Comparison of ENCODE assay signal across 15 cellular contexts in the genomic region with DNA sequence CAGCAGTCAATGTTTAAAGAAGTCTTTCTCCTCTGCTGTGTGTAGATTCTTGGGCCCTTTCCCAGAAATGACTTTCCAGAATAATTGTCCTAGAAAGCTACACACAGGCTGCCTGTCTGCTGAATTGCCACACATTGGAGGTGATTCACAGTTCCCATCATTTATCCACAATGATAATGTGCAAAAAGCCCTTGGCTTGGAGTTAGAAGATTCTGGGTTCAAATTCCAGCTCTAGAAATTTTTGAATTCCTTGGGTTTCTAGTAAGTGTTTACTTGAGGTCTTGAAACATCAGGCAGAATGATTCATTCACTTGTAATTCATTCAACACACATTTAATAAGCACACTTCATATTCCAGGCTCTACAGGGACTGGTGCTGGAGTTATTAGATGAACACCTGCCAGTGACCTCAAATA. TPM values are rescaled to one million over a fixed set of nuclear protein-coding genes. Genes with fewer than 3 reads are reported as not detected.
DNase-seq lines count a peak whose midpoint lies in the region; ATAC-seq and TF ChIP-seq lines count a peak whose summit lies in the region.
"Had no signal": no experiment of that assay in that cellular context is flagged by ENCODE, and none has a peak within 500 bp of the region (broad histone marks: within the 10 kb centered on the region; RNA-seq: fewer than 3 reads in every experiment).

No MANE protein-coding gene starts in this region.

- H3K18ac ChIP-seq in trophoblast cell (ENCODE audit: low read length), result no peak overlapping the region

- DNase-seq in A172 (ENCODE audit: low spot score) (peak; percentile 87), SJSA1 (ENCODE audit: low read depth in 1 of 2, low spot score in 2 of 2) (peak; percentile 57 to 82), nucleus accumbens (lab: John Stamatoyannopoulos, UW) (no peak), trophoblast cell (no peak)
- DNase-seq in activated CD8-positive, alpha-beta memory T cell treated with anti-CD3 and anti-CD28 coated beads, Interleukin-2, amount 10 ng/mL, durations not matched to agents 7 days and 5 days, result no peak
- DNase-seq: activated CD8-positive, alpha-beta memory T cell treated with anti-CD3 and anti-CD28 coated beads for 24 hours; cerebellar nuclear complex; SHP77 treated with DMSO at 0.1 percent for 48 hours; small intestine had no signal

- no peak overlapping the region for H3K14ac ChIP-seq in trophoblast cell (ENCODE audit: low read length)

- no peak overlapping the region for H3K4me3 ChIP-seq in HEK293 (ENCODE audit: low read depth, low read length)
- no peak overlapping the region for H3K4me3 ChIP-seq in SJSA1
- H3K4me3 ChIP-seq in gastroesophageal sphincter, result no peak overlapping the region
- H3K4me3 ChIP-seq in trophoblast cell (ENCODE audit: low read depth, low read length), result no peak overlapping the region

- no peak overlapping the region for H3K27ac ChIP-seq in HEK293 (ENCODE audit: extremely low read depth, low read depth, low read length)
- H3K27ac ChIP-seq in SJSA1, result peak overlapping the region; percentile 47
- no peak overlapping the region for H3K27ac ChIP-seq in gastroesophageal sphincter
- no peak overlapping the region for H3K27ac ChIP-seq in trophoblast cell (ENCODE audit: low read depth, low read length)
- H3K27ac ChIP-seq: KMS-11 had no signal

- H3K36me3 ChIP-seq in HEK293 (ENCODE audit: control insufficient read depth in 2 of 2, insufficient read depth in 1 of 2, low read length in 2 of 2) (no peaks in the 10 kb centered on the region), SJSA1 (no peaks in the 10 kb centered on the region), gastroesophageal sphincter (no peaks in the 10 kb centered on the region), trophoblast cell (ENCODE audit: control insufficient read depth in 1 of 2, insufficient read depth in 2 of 2, low read length in 2 of 2) (no peaks in the 10 kb centered on the region)

- no peak overlapping the region for H3K9ac ChIP-seq in trophoblast cell (ENCODE audit: low read length)
- H3K9ac ChIP-seq: KMS-11 had no signal

- H3K23ac ChIP-seq in trophoblast cell (ENCODE audit: low read length), result no peak overlapping the region

- no peaks in the 10 kb centered on the region for H3K4me1 Mint-ChIP-seq in activated CD8-positive, alpha-beta memory T cell treated with anti-CD3 and anti-CD28 coated beads, Interleukin-2, amount 10 ng/mL, durations not matched to agents 7 days and 5 days
- H3K4me1 Mint-ChIP-seq in stimulated activated memory B cell treated with anti-CD40 and anti-IgM and Interleukin-4, amounts not matched to agents 10 μg/mL and 1 μg/mL and 100 μg/mL, for 72 hours, result no peaks in the 10 kb centered on the region
- H3K4me1 Mint-ChIP-seq: CD14-positive monocyte had no signal

- no peak overlapping the region for H3K4me2 ChIP-seq in trophoblast cell (ENCODE audit: low read length)
- H3K4me2 ChIP-seq: KMS-11 had no signal

- H4K8ac ChIP-seq in trophoblast cell (ENCODE audit: low read depth, low read length), result no peak overlapping the region

- H3K4ac ChIP-seq in trophoblast cell (ENCODE audit: low read depth, low read length), result no peak overlapping the region

- no peak overlapping the region for H2AK5ac ChIP-seq in trophoblast cell (ENCODE audit: low read length)

- H3K36me3 Mint-ChIP-seq in activated CD8-positive, alpha-beta memory T cell treated with anti-CD3 and anti-CD28 coated beads, Interleukin-2, amount 10 ng/mL, durations not matched to agents 7 days and 5 days, result no peaks in the 10 kb centered on the region
- no peaks in the 10 kb centered on the region for H3K36me3 Mint-ChIP-seq in stimulated activated memory B cell treated with anti-CD40 and anti-IgM and Interleukin-4, amounts not matched to agents 10 μg/mL and 1 μg/mL and 100 μg/mL, for 72 hours
- H3K36me3 Mint-ChIP-seq: CD14-positive monocyte had no signal

- TF ChIP-seq EP300 in gastroesophageal sphincter (IDR thresholded peaks at IDR 0.05), result no peak

- TF ChIP-seq CTCF in HEK293 (tag by site-specific recombination; IDR thresholded peaks at IDR 0.05), result no peak
- TF ChIP-seq CTCF in gastroesophageal sphincter (IDR thresholded peaks at IDR 0.05), result no peak

- POLR2A ChIA-PET in HEK293 (lab: Yijun Ruan, JAX), result no interaction called here

- no peaks in the 10 kb centered on the region for H3K9me3 Mint-ChIP-seq in activated CD8-positive, alpha-beta memory T cell treated with anti-CD3 and anti-CD28 coated beads, Interleukin-2, amount 10 ng/mL, durations not matched to agents 7 days and 5 days (ENCODE audit: low read depth)
- no peaks in the 10 kb centered on the region for H3K9me3 Mint-ChIP-seq in stimulated activated memory B cell treated with anti-CD40 and anti-IgM and Interleukin-4, amounts not matched to agents 10 μg/mL and 1 μg/mL and 100 μg/mL, for 72 hours
- H3K9me3 Mint-ChIP-seq: CD14-positive monocyte; stimulated activated naive CD8-positive, alpha-beta T cell treated with anti-CD3 and anti-CD28 coated beads, Interleukin-15, Interleukin-2, amounts not matched to agents 100 ng/mL and 50 ng/mL, for 24 hours had no signal

- H3K9me3 ChIP-seq in HEK293 (ENCODE audit: control insufficient read depth, insufficient read depth, low read depth, low read length), result no peaks in the 10 kb centered on the region
- no peaks in the 10 kb centered on the region for H3K9me3 ChIP-seq in SJSA1 (replicated peaks)
- no peaks in the 10 kb centered on the region for H3K9me3 ChIP-seq in gastroesophageal sphincter
- no peaks in the 10 kb centered on the region for H3K9me3 ChIP-seq in trophoblast cell (ENCODE audit: insufficient read depth, low read depth, low read length)

- H2BK12ac ChIP-seq in trophoblast cell (ENCODE audit: low read length), result no peak overlapping the region

- peaks cover 3% of the 10 kb centered on the region for H3K27me3 Mint-ChIP-seq in activated CD8-positive, alpha-beta memory T cell treated with anti-CD3 and anti-CD28 coated beads, Interleukin-2, amount 10 ng/mL, durations not matched to agents 7 days and 5 days
- no peaks in the 10 kb centered on the region for H3K27me3 Mint-ChIP-seq in stimulated activated memory B cell treated with anti-CD40 and anti-IgM and Interleukin-4, amounts not matched to agents 10 μg/mL and 1 μg/mL and 100 μg/mL, for 72 hours

- peaks cover 7% of the 10 kb centered on the region for H3K79me1 ChIP-seq in trophoblast cell (ENCODE audit: low read length)

- H2BK5ac ChIP-seq in trophoblast cell (ENCODE audit: low read depth, low read length, poor library complexity), result no peak overlapping the region

- no peak overlapping the region for H3K27ac Mint-ChIP-seq in activated CD8-positive, alpha-beta memory T cell treated with anti-CD3 and anti-CD28 coated beads, Interleukin-2, amount 10 ng/mL, durations not matched to agents 7 days and 5 days
- no peak overlapping the region for H3K27ac Mint-ChIP-seq in stimulated activated memory B cell treated with anti-CD40 and anti-IgM and Interleukin-4, amounts not matched to agents 10 μg/mL and 1 μg/mL and 100 μg/mL, for 72 hours
- H3K27ac Mint-ChIP-seq: CD14-positive monocyte; stimulated activated naive CD8-positive, alpha-beta T cell treated with anti-CD3 and anti-CD28 coated beads, Interleukin-15, Interleukin-2, amounts not matched to agents 100 ng/mL and 50 ng/mL, for 24 hours had no signal

- no peak overlapping the region for H2AFZ ChIP-seq in trophoblast cell (ENCODE audit: insufficient read depth, low read length, poor library complexity)

- no peak overlapping the region for H3K4me3 Mint-ChIP-seq in activated CD8-positive, alpha-beta memory T cell treated with anti-CD3 and anti-CD28 coated beads, Interleukin-2, amount 10 ng/mL, durations not matched to agents 7 days and 5 days
- no peak overlapping the region for H3K4me3 Mint-ChIP-seq in stimulated activated memory B cell treated with anti-CD40 and anti-IgM and Interleukin-4, amounts not matched to agents 10 μg/mL and 1 μg/mL and 100 μg/mL, for 72 hours
- H3K4me3 Mint-ChIP-seq: CD14-positive monocyte; stimulated activated naive CD8-positive, alpha-beta T cell treated with anti-CD3 and anti-CD28 coated beads, Interleukin-15, Interleukin-2, amounts not matched to agents 100 ng/mL and 50 ng/mL, for 24 hours had no signal

- no peaks in the 10 kb centered on the region for H3K27me3 ChIP-seq in SJSA1 (replicated peaks)
- no peaks in the 10 kb centered on the region for H3K27me3 ChIP-seq in gastroesophageal sphincter
- no peaks in the 10 kb centered on the region for H3K27me3 ChIP-seq in trophoblast cell (ENCODE audit: insufficient read depth, low read length)

- no peak for TF ChIP-seq POLR2A in gastroesophageal sphincter (IDR thresholded peaks at IDR 0.05)

- H3K79me2 ChIP-seq in trophoblast cell (ENCODE audit: control insufficient read depth, insufficient read depth, low read length, poor library complexity), result no peaks in the 10 kb centered on the region

- CTCF ChIA-PET in HEK293 (lab: Yijun Ruan, JAX), result interaction anchor here (0.7 kb wide), 1 partner anchor 167 kb away, joined by 3 read pairs; no protein-coding TSS in a partner anchor
- CTCF ChIA-PET in activated CD8-positive, alpha-beta memory T cell treated with anti-CD3 and anti-CD28 coated beads, Interleukin-2, amount 10 ng/mL, durations not matched to agents 7 days and 5 days (lab: Charles Lee), result no interaction called here

- H3K4me1 ChIP-seq in HEK293 (ENCODE audit: control insufficient read depth, insufficient read depth, low read length) (no peaks in the 10 kb centered on the region), SJSA1 (replicated peaks) (peaks cover 32% of the 10 kb centered on the region), gastroesophageal sphincter (peaks cover 0 to 7% (median 0%) of the 10 kb centered on the region in 3 donors), trophoblast cell (ENCODE audit: control insufficient read depth in 1 of 2, insufficient read depth in 2 of 2, low read length in 2 of 2) (peaks cover 8 to 13% of the 10 kb centered on the region in 2 experiments)

- no peak overlapping the region for H2BK120ac ChIP-seq in trophoblast cell (ENCODE audit: insufficient read depth, low read length, poor library complexity)

- no peak overlapping the region for H4K91ac ChIP-seq in trophoblast cell (ENCODE audit: low read depth, low read length)

- H4K12ac ChIP-seq in trophoblast cell (ENCODE audit: low read depth, low read length), result no peak overlapping the region

- ATAC-seq in gastroesophageal sphincter, result peak; percentile 73
- ATAC-seq in activated CD8-positive, alpha-beta memory T cell treated with anti-CD3 and anti-CD28 coated beads, Interleukin-2, amount 10 ng/mL, durations not matched to agents 7 days and 5 days, result no peak
- ATAC-seq in stimulated activated memory B cell treated with anti-CD40 and anti-IgM and Interleukin-4, amounts not matched to agents 10 μg/mL and 1 μg/mL and 100 μg/mL, for 72 hours, result no peak

TF ChIP-seq in HEK293, 187 proteins besides CTCF, POLR2A, EP300 and RAD21 (continues in another document):
- TF ChIP-seq MYNN (tag by site-specific recombination; IDR thresholded peaks at IDR 0.05; ENCODE audit: borderline replicate concordance), result no peak

RNA-seq across cellular contexts. Expression of a gene that starts 28.6 kb away (rescaled TPM):
- total RNA-seq in A172 (2014; rRNA removed; shearing (Covaris generic)), result 0.93 and 1.7 TPM in 2 replicates
- total RNA-seq in SJSA1 (2014; rRNA removed; shearing (Covaris generic)), result 1.8 and 4.1 TPM in 2 replicates
- 1 to 10 TPM in 3 of 4 donors, not detected in 1; 1.2 to 1.7 (median 1.4) TPM for total RNA-seq in gastroesophageal sphincter
- 1 to 10 TPM in 1 of 2 experiments, under 1 TPM in 1; 0.23 to 1.0 TPM for total RNA-seq in activated CD8-positive, alpha-beta memory T cell treated with anti-CD3 and anti-CD28 coated beads, Interleukin-2, amount 10 ng/mL, durations not matched to agents 7 days and 5 days
- 23.7 and 24.0 TPM in 2 replicates for polyA plus RNA-seq in trophoblast cell (2013)
- polyA plus RNA-seq: CD14-positive monocyte had no signal

Comparison
In these comparisons a context has a peak if more than half of its experiments do, and no peak if none do; other contexts are left out.
1. DNase-seq: peak in A172 (single experiment) and SJSA1 (2 of 2); none in activated CD8-positive, alpha-beta memory T cell treated with anti-CD3 and anti-CD28 coated beads, Interleukin-2, amount 10 ng/mL, durations not matched to agents 7 days and 5 days (single experiment), nucleus accumbens (0 of 56) and trophoblast cell (0 of 2).